11 cellular contexts compared by ENCODE assay signal in the genomic region with DNA sequence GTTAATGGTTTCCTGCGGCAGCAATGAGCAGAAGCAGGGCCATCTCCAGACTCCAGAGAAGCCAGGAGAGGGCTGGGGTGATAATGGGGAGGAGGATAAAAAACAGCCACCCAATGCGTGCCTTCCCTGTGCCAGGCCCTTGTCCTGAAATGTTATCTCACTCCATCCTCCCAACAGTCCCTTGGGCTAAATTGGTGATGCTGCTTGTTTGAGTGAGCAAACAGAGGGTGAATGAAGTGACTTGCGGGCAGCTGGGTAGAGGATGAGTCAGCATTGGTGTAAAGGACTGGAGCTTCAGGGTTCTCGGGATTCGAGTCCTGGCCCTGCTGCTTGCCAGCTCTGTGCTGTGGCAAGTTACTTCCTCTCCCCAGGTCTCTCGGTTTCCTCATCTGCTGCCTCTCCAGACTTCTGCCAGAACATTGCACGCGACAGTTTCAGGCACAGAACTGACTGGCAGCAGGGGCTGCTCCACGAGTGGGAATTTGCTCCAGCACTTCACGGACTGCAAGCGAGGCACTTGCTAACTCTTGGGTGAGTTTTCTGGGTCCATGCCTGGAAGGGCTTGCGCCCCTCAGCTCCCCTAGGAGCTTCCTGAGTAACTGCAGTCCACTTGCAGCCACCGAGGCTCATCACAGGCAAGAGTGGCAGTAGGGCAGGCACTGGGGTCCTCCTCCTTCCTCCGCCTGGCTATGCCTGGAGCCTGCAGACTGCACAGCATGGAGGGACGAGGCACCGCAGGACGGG. TPM values are rescaled to one million over a fixed set of nuclear protein-coding genes. Genes with fewer than 3 reads are reported as not detected.
A peak's percentile ranks its signal among the peaks of the same experiment; 100 is the strongest.
DNase-seq lines count a peak whose midpoint lies in the region; ATAC-seq and TF ChIP-seq lines count a peak whose summit lies in the region.
"Had no signal": no experiment of that assay in that cellular context is flagged by ENCODE, and none has a peak within 500 bp of the region (broad histone marks: within the 10 kb centered on the region; RNA-seq: fewer than 3 reads in every experiment).

Gene P2RY6 (plus strand): TSS at position 403 of the 744 bp plus-strand sequence. CDS start 24,181 bp downstream, outside the sequence.

- intact Hi-C loops in PC-3 (cut with micrococcal nuclease): no loop called here
- intact Hi-C loops in posterior vena cava (cut with DNase I): no loop called here
- intact Hi-C loops in activated T-helper 2 cell treated with anti-CD3 and anti-CD28 coated beads, Interferon-gamma antibody, Interleukin-2, Interleukin-4, amounts not matched to agents 10 μg/mL and 5 μg/mL and 100 μg/mL, durations not matched to agents 14 hours and 24 hours and 36 hours (cut with micrococcal nuclease): no loop called here

- no peaks in the 10 kb centered on the region for H3K36me3 Mint-ChIP-seq in activated T-helper 2 cell treated with anti-CD3 and anti-CD28 coated beads, Interferon-gamma antibody, Interleukin-2, Interleukin-4, amounts not matched to agents 10 μg/mL and 5 μg/mL and 100 μg/mL, durations not matched to agents 14 hours and 24 hours and 36 hours (ENCODE audit: low read depth)
- H3K36me3 Mint-ChIP-seq in activated CD4-positive, alpha-beta T cell treated with anti-CD3 and anti-CD28 coated beads, Interleukin-2, amount 10 ng/mL, durations not matched to agents 7 days and 5 days (ENCODE audit: low read depth): no peaks in the 10 kb centered on the region

- peak within 1 kb of the TSS; percentile 66 for H3K27ac ChIP-seq in PC-3 (ENCODE audit: low read length)
- H3K27ac ChIP-seq: SK-N-MC had no signal

- POLR2A ChIA-PET in PC-3 (lab: Charles Lee; ENCODE audit: unreplicated experiment): interaction anchor here (0.6 kb wide), 1 partner anchor 19 kb away, joined by 3 read pairs; no protein-coding TSS in a partner anchor
- POLR2A ChIA-PET in activated CD4-positive, alpha-beta T cell treated with anti-CD3 and anti-CD28 coated beads, Interleukin-2, amount 10 ng/mL, durations not matched to agents 7 days and 5 days (lab: Charles Lee): no interaction called here

- no peaks in the 10 kb centered on the region for H3K79me2 ChIP-seq in PC-3 (ENCODE audit: low read length)

- peak; percentile 90 for ATAC-seq in PC-3

- H3K9me3 ChIP-seq in PC-3 (ENCODE audit: low read length): no peaks in the 10 kb centered on the region

- H3K27me3 Mint-ChIP-seq in activated T-helper 2 cell treated with anti-CD3 and anti-CD28 coated beads, Interferon-gamma antibody, Interleukin-2, Interleukin-4, amounts not matched to agents 10 μg/mL and 5 μg/mL and 100 μg/mL, durations not matched to agents 14 hours and 24 hours and 36 hours (ENCODE audit: low read depth): peaks cover 20% of the 10 kb centered on the region
- H3K27me3 Mint-ChIP-seq in activated CD4-positive, alpha-beta T cell treated with anti-CD3 and anti-CD28 coated beads, Interleukin-2, amount 10 ng/mL, durations not matched to agents 7 days and 5 days: peaks cover 15% of the 10 kb centered on the region
- H3K27me3 Mint-ChIP-seq: stimulated activated naive CD8-positive, alpha-beta T cell treated with anti-CD3 and anti-CD28 coated beads, Interleukin-15, Interleukin-2, amounts not matched to agents 100 ng/mL and 50 ng/mL, for 24 hours had no signal

- no peak within 1 kb of the TSS for H2AFZ ChIP-seq in PC-3 (ENCODE audit: low read length)

- H3K9ac ChIP-seq in PC-3 (ENCODE audit: low read length): peak within 1 kb of the TSS; percentile 8; the same call in 1 of the 2 replicates

- peaks cover 48% of the 10 kb centered on the region for H3K4me1 ChIP-seq in PC-3 (ENCODE audit: insufficient read depth, low read length)

- H3K9me3 Mint-ChIP-seq in activated T-helper 2 cell treated with anti-CD3 and anti-CD28 coated beads, Interferon-gamma antibody, Interleukin-2, Interleukin-4, amounts not matched to agents 10 μg/mL and 5 μg/mL and 100 μg/mL, durations not matched to agents 14 hours and 24 hours and 36 hours: no peaks in the 10 kb centered on the region
- no peaks in the 10 kb centered on the region for H3K9me3 Mint-ChIP-seq in activated CD4-positive, alpha-beta T cell treated with anti-CD3 and anti-CD28 coated beads, Interleukin-2, amount 10 ng/mL, durations not matched to agents 7 days and 5 days
- H3K9me3 Mint-ChIP-seq: stimulated activated naive CD8-positive, alpha-beta T cell treated with anti-CD3 and anti-CD28 coated beads, Interleukin-15, Interleukin-2, amounts not matched to agents 100 ng/mL and 50 ng/mL, for 24 hours had no signal

- no peak within 1 kb of the TSS for H3K27ac Mint-ChIP-seq in activated T-helper 2 cell treated with anti-CD3 and anti-CD28 coated beads, Interferon-gamma antibody, Interleukin-2, Interleukin-4, amounts not matched to agents 10 μg/mL and 5 μg/mL and 100 μg/mL, durations not matched to agents 14 hours and 24 hours and 36 hours
- H3K27ac Mint-ChIP-seq in activated CD4-positive, alpha-beta T cell treated with anti-CD3 and anti-CD28 coated beads, Interleukin-2, amount 10 ng/mL, durations not matched to agents 7 days and 5 days: no peak within 1 kb of the TSS
- H3K27ac Mint-ChIP-seq: B cell; stimulated activated naive CD8-positive, alpha-beta T cell treated with anti-CD3 and anti-CD28 coated beads, Interleukin-15, Interleukin-2, amounts not matched to agents 100 ng/mL and 50 ng/mL, for 24 hours had no signal

- CTCF ChIA-PET in PC-3 (lab: Charles Lee): no interaction called here
- CTCF ChIA-PET in activated CD4-positive, alpha-beta T cell treated with anti-CD3 and anti-CD28 coated beads, Interleukin-2, amount 10 ng/mL, durations not matched to agents 7 days and 5 days (lab: Charles Lee): interaction anchor here (0.7 to 2.8 kb wide), 2 partner anchors 11 to 17 kb away, joined by 3 to 10 read pairs; no protein-coding TSS in a partner anchor

- TF ChIP-seq CTCF in PC-3 (conservative IDR thresholded peaks at IDR 0.05; ENCODE audit: low read depth, low read length) (no peak), fibroblast of mammary gland (conservative IDR thresholded peaks at IDR 0.05; ENCODE audit: control insufficient read depth, insufficient read depth, low read depth, low read length) (no peak)

- BruUV-seq in PC-3 (replicated peaks; lab: Mats Ljungman, UMichigan): no TSS peak

- H3K27me3 ChIP-seq in PC-3 (ENCODE audit: low read length): no peaks in the 10 kb centered on the region

- peaks cover 3% of the 10 kb centered on the region for H3F3A ChIP-seq in PC-3 (ENCODE audit: low read length, unreplicated experiment)

- H3K9me2 ChIP-seq in PC-3 (replicated peaks; ENCODE audit: low read length): no peaks in the 10 kb centered on the region

- H3K4me2 ChIP-seq in PC-3 (ENCODE audit: low read length): peak within 1 kb of the TSS; percentile 40

- peak; percentile 28 for DNase-seq in NCI-H748 (lab: John Stamatoyannopoulos, UW; ENCODE audit: unreplicated experiment)
- no peak for DNase-seq in NCI-H748 treated with DMSO at 0.1 percent for 48 hours (lab: John Stamatoyannopoulos, UW)
- DNase-seq in PC-3: peak; percentile 97
- peak; percentile 37 for DNase-seq in fibroblast of mammary gland (ENCODE audit: low read depth)
- DNase-seq in posterior vena cava (ENCODE audit: low spot score): peak; percentile 81
- no peak for DNase-seq in activated T-helper 2 cell treated with anti-CD3 and anti-CD28 coated beads, Interferon-gamma antibody, Interleukin-2, Interleukin-4, amounts not matched to agents 10 μg/mL and 5 μg/mL and 100 μg/mL, durations not matched to agents 14 hours and 24 hours and 36 hours (ENCODE audit: low spot score)
- no peak for DNase-seq in activated CD4-positive, alpha-beta T cell treated with anti-CD3 and anti-CD28 coated beads, Interleukin-2, amount 10 ng/mL, durations not matched to agents 7 days and 5 days
- no peak for DNase-seq in stimulated activated CD4-positive, alpha-beta T cell treated with anti-CD3 and anti-CD28 coated beads, Interleukin-2, amount 100 ng/mL, for 48 hours

- H4K20me1 ChIP-seq in PC-3 (ENCODE audit: low read length): no peaks in the 10 kb centered on the region

- no peak within 1 kb of the TSS for H3K4me3 Mint-ChIP-seq in activated T-helper 2 cell treated with anti-CD3 and anti-CD28 coated beads, Interferon-gamma antibody, Interleukin-2, Interleukin-4, amounts not matched to agents 10 μg/mL and 5 μg/mL and 100 μg/mL, durations not matched to agents 14 hours and 24 hours and 36 hours (ENCODE audit: low read depth)
- no peak within 1 kb of the TSS for H3K4me3 Mint-ChIP-seq in activated CD4-positive, alpha-beta T cell treated with anti-CD3 and anti-CD28 coated beads, Interleukin-2, amount 10 ng/mL, durations not matched to agents 7 days and 5 days
- H3K4me3 Mint-ChIP-seq: B cell; stimulated activated naive CD8-positive, alpha-beta T cell treated with anti-CD3 and anti-CD28 coated beads, Interleukin-15, Interleukin-2, amounts not matched to agents 100 ng/mL and 50 ng/mL, for 24 hours had no signal

- no peaks in the 10 kb centered on the region for H3K4me1 Mint-ChIP-seq in activated T-helper 2 cell treated with anti-CD3 and anti-CD28 coated beads, Interferon-gamma antibody, Interleukin-2, Interleukin-4, amounts not matched to agents 10 μg/mL and 5 μg/mL and 100 μg/mL, durations not matched to agents 14 hours and 24 hours and 36 hours (ENCODE audit: low read depth)
- H3K4me1 Mint-ChIP-seq in activated CD4-positive, alpha-beta T cell treated with anti-CD3 and anti-CD28 coated beads, Interleukin-2, amount 10 ng/mL, durations not matched to agents 7 days and 5 days: no peaks in the 10 kb centered on the region

- H3K36me3 ChIP-seq in PC-3 (ENCODE audit: low read depth, low read length): no peaks in the 10 kb centered on the region

- peak within 1 kb of the TSS; percentile 22; the same call in 1 of the 2 replicates for H3K4me3 ChIP-seq in PC-3 (ENCODE audit: low read length)
- no peak within 1 kb of the TSS for H3K4me3 ChIP-seq in fibroblast of mammary gland (ENCODE audit: control insufficient read depth, low read depth, low read length)
- H3K4me3 ChIP-seq: SK-N-MC had no signal

RNA-seq across cellular contexts. Expression of gene P2RY6, which starts in this region (rescaled TPM):
- total RNA-seq in PC-3 (2014; rRNA removed) (1.6 and 2.0 TPM in 2 replicates), posterior vena cava (1 to 10 TPM; 2.5 to 4.9 TPM)
- not detected in 2 replicates for total RNA-seq in activated T-helper 2 cell treated with anti-CD3 and anti-CD28 coated beads, Interferon-gamma antibody, Interleukin-2, Interleukin-4, amounts not matched to agents 10 μg/mL and 5 μg/mL and 100 μg/mL, durations not matched to agents 14 hours and 24 hours and 36 hours
- not detected for total RNA-seq in activated CD4-positive, alpha-beta T cell treated with anti-CD3 and anti-CD28 coated beads, Interleukin-2, amount 10 ng/mL, durations not matched to agents 7 days and 5 days

Comparison
In these comparisons a context has a peak if more than half of its experiments do, and no peak if none do; other contexts are left out.
1. DNase-seq: peak in NCI-H748 (single experiment), PC-3 (single experiment), fibroblast of mammary gland (single experiment) and posterior vena cava (single experiment); none in NCI-H748 treated with DMSO at 0.1 percent for 48 hours (single experiment), activated T-helper 2 cell treated with anti-CD3 and anti-CD28 coated beads, Interferon-gamma antibody, Interleukin-2, Interleukin-4, amounts not matched to agents 10 μg/mL and 5 μg/mL and 100 μg/mL, durations not matched to agents 14 hours and 24 hours and 36 hours (single experiment), activated CD4-positive, alpha-beta T cell treated with anti-CD3 and anti-CD28 coated beads, Interleukin-2, amount 10 ng/mL, durations not matched to agents 7 days and 5 days (single experiment) and stimulated activated CD4-positive, alpha-beta T cell treated with anti-CD3 and anti-CD28 coated beads, Interleukin-2, amount 100 ng/mL, for 48 hours (0 of 2).